1 cellular context compared by ENCODE assay signal in the genomic region with DNA sequence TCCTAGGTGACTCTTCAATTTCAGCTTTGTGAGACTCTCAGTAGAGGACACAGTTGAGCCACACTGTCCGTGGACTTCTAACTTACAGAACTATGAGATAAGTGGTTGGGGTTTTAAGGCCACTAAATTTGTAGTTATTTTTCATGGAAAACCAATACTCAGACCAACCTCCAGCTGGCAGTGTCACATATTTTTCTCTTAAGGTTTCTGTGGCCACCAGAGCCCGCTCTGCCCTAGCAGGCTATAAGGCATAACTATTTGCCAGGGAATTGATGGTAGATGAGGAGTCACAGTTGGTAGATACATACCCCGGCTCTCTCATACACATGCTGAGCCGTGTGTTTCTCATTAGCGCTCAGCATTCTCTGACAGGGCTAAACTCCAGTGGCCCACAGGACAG.
TF ChIP-seq lines count a peak whose summit lies in the region.

No MANE protein-coding gene starts in this region.

TF ChIP-seq in HepG2, 621 proteins besides CTCF, POLR2A, EP300 and RAD21 (continued from another document):
- TF ChIP-seq, protein P1, sequence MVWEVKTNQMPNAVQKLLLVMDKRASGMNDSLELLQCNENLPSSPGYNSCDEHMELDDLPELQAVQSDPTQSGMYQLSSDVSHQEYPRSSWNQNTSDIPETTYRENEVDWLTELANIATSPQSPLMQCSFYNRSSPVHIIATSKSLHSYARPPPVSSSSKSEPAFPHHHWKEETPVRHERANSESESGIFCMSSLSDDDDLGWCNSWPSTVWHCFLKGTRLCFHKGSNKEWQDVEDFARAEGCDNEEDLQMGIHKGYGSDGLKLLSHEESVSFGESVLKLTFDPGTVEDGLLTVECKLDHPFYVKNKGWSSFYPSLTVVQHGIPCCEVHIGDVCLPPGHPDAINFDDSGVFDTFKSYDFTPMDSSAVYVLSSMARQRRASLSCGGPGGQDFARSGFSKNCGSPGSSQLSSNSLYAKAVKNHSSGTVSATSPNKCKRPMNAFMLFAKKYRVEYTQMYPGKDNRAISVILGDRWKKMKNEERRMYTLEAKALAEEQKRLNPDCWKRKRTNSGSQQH (CRISPR knock-in tag; IDR thresholded peaks at IDR 0.05; ENCODE audit: low read depth): no peak
- no peak for TF ChIP-seq ZNF781 (CRISPR knock-in tag; IDR thresholded peaks at IDR 0.05; ENCODE audit: borderline replicate concordance, not compliant biosample characterization)
